In genomic region chr6:117837268-117837667, GRCh38 we compare ENCODE assay signal across 17 cellular contexts.
A peak's percentile ranks its signal among the peaks of the same experiment; 100 is the strongest.
DNase-seq lines count a peak whose midpoint lies in the region; ATAC-seq and TF ChIP-seq lines count a peak whose summit lies in the region.
"Had no signal": no experiment of that assay in that cellular context is flagged by ENCODE, and none has a peak within 500 bp of the region (broad histone marks: within the 10 kb centered on the region; RNA-seq: fewer than 3 reads in every experiment).

No MANE protein-coding gene starts in this region.

- no peak overlapping the region for H3K27ac Mint-ChIP-seq in WTC11
- H3K27ac Mint-ChIP-seq: CD8-positive, alpha-beta memory T cell had no signal

- H3K27ac ChIP-seq in A673 (ENCODE audit: low read depth, low read length, poor library complexity, severe bottlenecking) (no peak overlapping the region), body of pancreas (no peak overlapping the region)
- H3K27ac ChIP-seq: 22Rv1, BLaER1 had no signal

- CTCF ChIA-PET in A673 (lab: Charles Lee) = no interaction called here
- CTCF ChIA-PET in WTC11 (lab: Charles Lee) = interaction anchor here (0.9 to 1.1 kb wide), 3 partner anchors 61 to 744 kb away, joined by 3 to 4 read pairs (median 3); no protein-coding TSS in a partner anchor

- H3K4me1 Mint-ChIP-seq in WTC11 = peaks cover 10% of the 10 kb centered on the region
- H3K4me1 Mint-ChIP-seq: CD8-positive, alpha-beta memory T cell had no signal

- no peak overlapping the region for H3K4me3 Mint-ChIP-seq in WTC11
- H3K4me3 Mint-ChIP-seq: CD8-positive, alpha-beta memory T cell had no signal

- 0 out of 2 replicates have a peak, but pooled peaks cover 3% of the 10 kb centered on the region for H3K9me3 Mint-ChIP-seq in WTC11

- TF ChIP-seq CTCF in A673 (conservative IDR thresholded peaks at IDR 0.05; ENCODE audit: low read depth, low read length) (no peak), WTC11 (IDR thresholded peaks at IDR 0.05) (no peak), body of pancreas (IDR thresholded peaks at IDR 0.05) (no peak)

- H3K27me3 ChIP-seq in A673 (replicated peaks; ENCODE audit: insufficient read depth, low read depth, low read length, poor library complexity) = no peaks in the 10 kb centered on the region
- H3K27me3 ChIP-seq in body of pancreas = no peaks in the 10 kb centered on the region
- H3K27me3 ChIP-seq: BLaER1 had no signal

- peak; percentile 21 for DNase-seq in A673 (ENCODE audit: low spot score)
- peak; percentile 0 for DNase-seq in M059J (ENCODE audit: low read depth)
- no peak for DNase-seq in WTC11 (ENCODE audit: low spot score)
- DNase-seq in myocyte (ENCODE audit: low read depth) = peak; percentile 6
- no peak for DNase-seq in ecto neural progenitor cell (ENCODE audit: low spot score)
- no peak for DNase-seq in body of pancreas
- no peak for DNase-seq in NCI-H2029 (lab: John Stamatoyannopoulos, UW)
- no peak for DNase-seq in HUDEP-2 (lab: John Stamatoyannopoulos, UW; ENCODE audit: unreplicated experiment in 76 of 76)
- DNase-seq: AML-193; Caco-2; CD8-positive, alpha-beta memory T cell; DND-41; GDM1; H7 had no signal

- H3K36me3 ChIP-seq in A673 (ENCODE audit: insufficient read depth, low read length, poor library complexity, severe bottlenecking) (no peaks in the 10 kb centered on the region), body of pancreas (replicated peaks in 1 of 2; ENCODE audit: insufficient read depth in 1 of 2, low read depth in 2 of 2) (no peaks in the 10 kb centered on the region)
- H3K36me3 ChIP-seq: BLaER1 had no signal

- H3K9me3 ChIP-seq in A673 (ENCODE audit: low read depth, low read length, poor library complexity, severe bottlenecking) (no peaks in the 10 kb centered on the region), body of pancreas (no peaks in the 10 kb centered on the region)
- H3K9me3 ChIP-seq: BLaER1, Caco-2 had no signal

- H3K4me3 ChIP-seq in A673 (ENCODE audit: low read depth, low read length, poor library complexity, severe bottlenecking) (no peak overlapping the region), body of pancreas (no peak overlapping the region)
- H3K4me3 ChIP-seq: BLaER1 had no signal

- BruUV-seq in A673 (replicated peaks; lab: Mats Ljungman, UMichigan) = no TSS peak

- no peaks in the 10 kb centered on the region for H3K36me3 Mint-ChIP-seq in WTC11
- H3K36me3 Mint-ChIP-seq: CD8-positive, alpha-beta memory T cell had no signal

- intact Hi-C loops in A673 (cut with micrococcal nuclease; ENCODE audit: unreplicated experiment) (loop anchor here (10.0 kb wide), 1 partner anchor 668 kb away; no protein-coding TSS in a partner anchor), body of pancreas (cut with DNase I) (no loop called here)

- H3K4me1 ChIP-seq in A673 (ENCODE audit: insufficient read depth, low read length, poor library complexity, severe bottlenecking) (no peaks in the 10 kb centered on the region), body of pancreas (no peaks in the 10 kb centered on the region)
- H3K4me1 ChIP-seq: BLaER1, Caco-2 had no signal

- H3K27me3 Mint-ChIP-seq in WTC11 (ENCODE audit: low read depth) = no peaks in the 10 kb centered on the region

- ATAC-seq in WTC11 (peak; percentile 81), body of pancreas (no peak)
- ATAC-seq: HepG2 had no signal

- POLR2A ChIA-PET in A673 (lab: Charles Lee; ENCODE audit: low non-redundant PET) (no interaction called here), WTC11 (lab: Charles Lee) (no interaction called here)

- 24 to 28% methylated on average over 3 of the region's 3 CpGs for WGBS in body of pancreas, 2 donors

- TF ChIP-seq POLR2A in body of pancreas (IDR thresholded peaks at IDR 0.05) = no peak

TF ChIP-seq in WTC11, 78 proteins besides CTCF, POLR2A, EP300 and RAD21:
- no peak for TF ChIP-seq ELF4 (CRISPR knock-in tag; IDR thresholded peaks at IDR 0.05; ENCODE audit: low read depth)
- 0 out of 2 replicates have a peak, but pooled peaks have one; percentile 20 for TF ChIP-seq NFYB (CRISPR knock-in tag; conservative IDR thresholded peaks at IDR 0.05; ENCODE audit: low read depth)
- TF ChIP-seq ATF1 (CRISPR knock-in tag; IDR thresholded peaks at IDR 0.05) = no peak
- TF ChIP-seq SMAD3 (CRISPR knock-in tag; IDR thresholded peaks at IDR 0.05; ENCODE audit: borderline replicate concordance) = no peak
- no peak for TF ChIP-seq TEAD4 (CRISPR knock-in tag; IDR thresholded peaks at IDR 0.05)
- TF ChIP-seq, protein P1, sequence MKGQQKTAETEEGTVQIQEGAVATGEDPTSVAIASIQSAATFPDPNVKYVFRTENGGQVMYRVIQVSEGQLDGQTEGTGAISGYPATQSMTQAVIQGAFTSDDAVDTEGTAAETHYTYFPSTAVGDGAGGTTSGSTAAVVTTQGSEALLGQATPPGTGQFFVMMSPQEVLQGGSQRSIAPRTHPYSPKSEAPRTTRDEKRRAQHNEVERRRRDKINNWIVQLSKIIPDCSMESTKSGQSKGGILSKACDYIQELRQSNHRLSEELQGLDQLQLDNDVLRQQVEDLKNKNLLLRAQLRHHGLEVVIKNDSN (CRISPR knock-in tag; IDR thresholded peaks at IDR 0.05) = peak; percentile 67
- TF ChIP-seq USF2 (CRISPR knock-in tag; IDR thresholded peaks at IDR 0.05) = peak; percentile 76
- TF ChIP-seq, protein P2, sequence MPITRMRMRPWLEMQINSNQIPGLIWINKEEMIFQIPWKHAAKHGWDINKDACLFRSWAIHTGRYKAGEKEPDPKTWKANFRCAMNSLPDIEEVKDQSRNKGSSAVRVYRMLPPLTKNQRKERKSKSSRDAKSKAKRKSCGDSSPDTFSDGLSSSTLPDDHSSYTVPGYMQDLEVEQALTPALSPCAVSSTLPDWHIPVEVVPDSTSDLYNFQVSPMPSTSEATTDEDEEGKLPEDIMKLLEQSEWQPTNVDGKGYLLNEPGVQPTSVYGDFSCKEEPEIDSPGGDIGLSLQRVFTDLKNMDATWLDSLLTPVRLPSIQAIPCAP (CRISPR knock-in tag; IDR thresholded peaks at IDR 0.05) = no peak

Comparison
In these comparisons a context has a peak if more than half of its experiments do, and no peak if none do; other contexts are left out.
1. DNase-seq: peak in A673 (single experiment), M059J (single experiment) and myocyte (single experiment); none in WTC11 (single experiment), ecto neural progenitor cell (single experiment), body of pancreas (0 of 4), NCI-H2029 (single experiment) and HUDEP-2 (0 of 76).